Comparison of ENCODE assay signal across 16 cellular contexts in genomic region chr6:32603888-32604287, GRCh38. TPM values are rescaled to one million over a fixed set of nuclear protein-coding genes. Genes with fewer than 3 reads are reported as not detected.
A peak's percentile ranks its signal among the peaks of the same experiment; 100 is the strongest.
DNase-seq lines count a peak whose midpoint lies in the region; ATAC-seq and TF ChIP-seq lines count a peak whose summit lies in the region.
"Had no signal": no experiment of that assay in that cellular context is flagged by ENCODE, and none has a peak within 500 bp of the region (broad histone marks: within the 10 kb centered on the region; RNA-seq: fewer than 3 reads in every experiment).

No MANE protein-coding gene starts in this region.

- TF ChIP-seq CTCF in right atrium auricular region (IDR thresholded peaks at IDR 0.05) (no peak), OCI-LY3 (IDR thresholded peaks at IDR 0.05; ENCODE audit: low read depth, low read length) (no peak)

- no peak overlapping the region for H3K4me3 ChIP-seq in right atrium auricular region
- peak overlapping the region; percentile 73 for H3K4me3 ChIP-seq in OCI-LY3 (ENCODE audit: low read length)
- no peak overlapping the region for H3K4me3 ChIP-seq in right cardiac atrium (ENCODE audit: low read length)
- H3K4me3 ChIP-seq in thymus (ENCODE audit: low read length), result no peak overlapping the region
- H3K4me3 ChIP-seq: colonic mucosa, GM23338 had no signal

- H3K9ac ChIP-seq in OCI-LY3 (ENCODE audit: low read length), result peak overlapping the region; percentile 85

- no peaks in the 10 kb centered on the region for H3K27me3 ChIP-seq in right atrium auricular region
- H3K27me3 ChIP-seq in OCI-LY3 (ENCODE audit: low read depth, low read length), result no peaks in the 10 kb centered on the region
- no peaks in the 10 kb centered on the region for H3K27me3 ChIP-seq in right cardiac atrium (ENCODE audit: control insufficient read depth, insufficient read depth)
- no peaks in the 10 kb centered on the region for H3K27me3 ChIP-seq in thymus (ENCODE audit: control insufficient read depth, insufficient read depth)
- H3K27me3 ChIP-seq: colonic mucosa had no signal

- H3K4me2 ChIP-seq in OCI-LY3 (ENCODE audit: low read length), result peak overlapping the region; percentile 82
- H3K4me2 ChIP-seq: GM23338 had no signal

- no peaks in the 10 kb centered on the region for H3K9me3 ChIP-seq in right atrium auricular region
- no peaks in the 10 kb centered on the region for H3K9me3 ChIP-seq in OCI-LY3 (ENCODE audit: insufficient read depth, low read length)
- no peaks in the 10 kb centered on the region for H3K9me3 ChIP-seq in right cardiac atrium (ENCODE audit: control insufficient read depth, low read length)
- no peaks in the 10 kb centered on the region for H3K9me3 ChIP-seq in thymus (ENCODE audit: control insufficient read depth)
- H3K9me3 ChIP-seq: colonic mucosa had no signal

- no peaks in the 10 kb centered on the region for H4K20me1 ChIP-seq in OCI-LY3 (ENCODE audit: insufficient read depth, low read length)

- ATAC-seq in Right ventricle myocardium superior (ENCODE audit: poor library complexity), result peak; percentile 39
- peak; percentile 33 to 89 for ATAC-seq in right cardiac atrium
- ATAC-seq in HG03378 (IDR thresholded peaks at IDR 0.05; ENCODE audit: unreplicated experiment), result no peak
- no peak for ATAC-seq in HG03039 (IDR thresholded peaks at IDR 0.05; ENCODE audit: unreplicated experiment)
- ATAC-seq: GM23338 had no signal

- H3K4me1 ChIP-seq in right atrium auricular region (no peaks in the 10 kb centered on the region), OCI-LY3 (ENCODE audit: low read length) (peaks cover 52% of the 10 kb centered on the region), right cardiac atrium (ENCODE audit: control insufficient read depth, insufficient read depth, low read length) (no peaks in the 10 kb centered on the region), thymus (ENCODE audit: control insufficient read depth, insufficient read depth, low read length) (no peaks in the 10 kb centered on the region)
- H3K4me1 ChIP-seq: colonic mucosa had no signal

- H3K27ac ChIP-seq in right atrium auricular region (peak overlapping the region in 1 of 2 donors; percentile 51), OCI-LY3 (ENCODE audit: low read length) (peak overlapping the region; percentile 98), right cardiac atrium (ENCODE audit: low read length) (no peak overlapping the region), thymus (ENCODE audit: low read depth) (peak overlapping the region; percentile 64)
- H3K27ac ChIP-seq: colonic mucosa had no signal

- 10% methylated on average over 3 of the region's 3 CpGs for WGBS in right cardiac atrium
- WGBS in thymus, result 57% methylated on average over 3 of the region's 3 CpGs

- H3K79me2 ChIP-seq in OCI-LY3 (ENCODE audit: low read length), result no peaks in the 10 kb centered on the region; the same call in 1 of the 2 replicates

- no peak for DNase-seq in Right ventricle myocardium superior
- DNase-seq in right atrium auricular region (ENCODE audit: low spot score), result no peak
- DNase-seq in right cardiac atrium, result no peak
- no peak for DNase-seq in NCI-H128 (lab: John Stamatoyannopoulos, UW; ENCODE audit: unreplicated experiment)
- DNase-seq: activated naive CD4-positive, alpha-beta T cell treated with Interleukin-2 at 50 U/mL for 16 hours; colonic mucosa; left colon; NCI-H2107; stimulated activated CD4-positive, alpha-beta T cell treated with anti-CD3 and anti-CD28 coated beads, Interleukin-4, amount 100 ng/mL, for 1 hour had no signal

- H3K36me3 ChIP-seq in right atrium auricular region (no peaks in the 10 kb centered on the region), OCI-LY3 (replicated peaks; ENCODE audit: low read depth, low read length) (no peaks in the 10 kb centered on the region), thymus (ENCODE audit: control insufficient read depth, insufficient read depth) (no peaks in the 10 kb centered on the region)
- H3K36me3 ChIP-seq: colonic mucosa had no signal

- H2AFZ ChIP-seq in OCI-LY3 (ENCODE audit: low read depth, low read length), result no peak overlapping the region
- H2AFZ ChIP-seq: GM23338 had no signal

- intact Hi-C loops in Right ventricle myocardium superior (cut with DNase I) (no loop called here), right cardiac atrium (cut with DNase I) (no loop called here)

RNA-seq across cellular contexts. Expression of gene HLA-DRB1, which starts 14.2 kb away (rescaled TPM):
- total RNA-seq in Right ventricle myocardium superior (27.5 TPM), right atrium auricular region (10 to 100 TPM; 24.0 to 37.6 TPM), right cardiac atrium (100 to 1,000 TPM in 2 of 4 donors, 10 to 100 TPM in 2; 33.7 to 153 (median 104) TPM)
- polyA plus RNA-seq in right cardiac atrium (30.1 TPM), thymus (685 TPM)
- total RNA-seq: G401 had no signal

RNA-seq across cellular contexts. Expression of gene HLA-DQA1, which starts 33.3 kb away (rescaled TPM):
- total RNA-seq in Right ventricle myocardium superior, result 5.5 TPM
- 1 to 10 TPM in 1 of 2 donors, under 1 TPM in 1; 0.63 to 2.9 TPM for total RNA-seq in right atrium auricular region
- total RNA-seq in right cardiac atrium, result 10 to 100 TPM in 2 of 4 donors, 1 to 10 TPM in 2; 6.5 to 18.4 (median 8.9) TPM
- polyA plus RNA-seq in right cardiac atrium, result 6.0 TPM
- polyA plus RNA-seq in thymus, result 358 TPM
- total RNA-seq: frontal cortex, G401, GM23338 had no signal

Comparison
In these comparisons a context has a peak if more than half of its experiments do, and no peak if none do; other contexts are left out.
1. ATAC-seq: peak in Right ventricle myocardium superior (single experiment) and right cardiac atrium (2 of 2); none in HG03378 (single experiment) and HG03039 (single experiment).